In the genomic region with DNA sequence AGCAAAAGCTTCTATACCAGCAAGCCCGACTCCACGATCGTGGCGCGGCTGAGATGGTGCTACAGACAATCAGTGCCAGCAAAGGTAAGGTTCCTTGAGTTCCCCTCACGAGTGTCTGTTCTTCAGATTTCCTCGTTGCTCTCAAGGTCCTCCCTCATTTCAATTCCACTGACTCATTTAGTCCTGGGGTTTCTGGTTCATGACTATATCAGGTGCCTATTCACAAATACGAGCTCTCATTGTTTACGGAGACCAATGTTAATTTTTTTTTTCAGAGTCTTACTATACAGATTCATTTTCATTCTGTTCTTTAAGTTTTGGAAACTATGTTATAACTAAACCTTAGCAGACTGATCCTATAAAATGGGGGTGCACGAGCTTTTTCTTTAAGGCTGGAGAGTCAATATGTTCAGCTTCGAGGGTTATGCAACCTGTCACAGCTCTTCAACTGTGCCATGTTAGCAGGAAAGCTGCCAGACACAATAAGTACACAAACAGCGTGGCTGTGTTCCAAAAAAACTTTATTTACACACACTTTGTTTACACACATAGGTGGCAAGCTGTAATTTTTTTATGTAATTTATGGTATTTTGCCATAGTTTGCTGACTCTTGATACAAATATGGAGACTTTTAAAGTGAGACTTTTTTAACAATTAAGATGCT, we compare ENCODE assay signal across 14 cellular contexts.
A peak's percentile ranks its signal among the peaks of the same experiment; 100 is the strongest.
DNase-seq lines count a peak whose midpoint lies in the region; TF ChIP-seq lines count a peak whose summit lies in the region.
"Had no signal": no experiment of that assay in that cellular context is flagged by ENCODE, and none has a peak within 500 bp of the region (broad histone marks: within the 10 kb centered on the region; RNA-seq: fewer than 3 reads in every experiment).

No MANE protein-coding gene starts in this region.

- no peaks in the 10 kb centered on the region for H4K20me1 ChIP-seq in hepatocyte (ENCODE audit: insufficient read depth, poor library complexity, severe bottlenecking)

- no peak overlapping the region for H3K4me2 ChIP-seq in hepatocyte
- H3K4me2 ChIP-seq: KMS-11 had no signal

- H3K4me1 ChIP-seq in hepatocyte (ENCODE audit: insufficient read depth) = peaks cover 4% of the 10 kb centered on the region

- H3K36me3 ChIP-seq in hepatocyte (replicated peaks; ENCODE audit: insufficient read depth, low read depth) = no peaks in the 10 kb centered on the region

- no peak overlapping the region for H2AFZ ChIP-seq in hepatocyte

- H3K79me2 ChIP-seq in hepatocyte = no peaks in the 10 kb centered on the region

- DNase-seq in COLO668 (lab: John Stamatoyannopoulos, UW; ENCODE audit: unreplicated experiment) (peak; percentile 12), DMS53 (lab: John Stamatoyannopoulos, UW) (peak; percentile 85), NCI-H2081 treated with DMSO at 0.1 percent for 48 hours (lab: John Stamatoyannopoulos, UW) (peak; percentile 76), hepatocyte (ENCODE audit: low spot score) (peak; percentile 12), NAMALWA (ENCODE audit: low spot score) (no peak), NCI-H2227 treated with DMSO at 0.1 percent for 48 hours (lab: John Stamatoyannopoulos, UW) (no peak), C1 segment of cervical spinal cord (lab: John Stamatoyannopoulos, UW) (no peak)
- DNase-seq: ACHN; CD4-positive, alpha-beta T cell; HFFc6; MM.1S; NCI-H526 treated with DMSO at 0.1 percent for 48 hours had no signal

- no peaks in the 10 kb centered on the region for H3K9me2 ChIP-seq in hepatocyte (replicated peaks; ENCODE audit: insufficient read depth)

- H3K4me3 ChIP-seq in hepatocyte = no peak overlapping the region
- H3K4me3 ChIP-seq: SK-N-MC had no signal

- 85% methylated on average over 12 of the region's 12 CpGs for WGBS in hepatocyte (ENCODE audit: low lambda C conversion rate, missing lambda C conversion rate)

- TF ChIP-seq CTCF in hepatocyte (IDR thresholded peaks at IDR 0.05; ENCODE audit: poor library complexity) = no peak

- no peak overlapping the region for H3K27ac ChIP-seq in hepatocyte
- H3K27ac ChIP-seq: KMS-11, SK-N-MC had no signal

- no peaks in the 10 kb centered on the region for H3K9me3 ChIP-seq in hepatocyte (ENCODE audit: low read depth)

- no peaks in the 10 kb centered on the region for H3K27me3 ChIP-seq in hepatocyte

Comparison
In these comparisons a context has a peak if more than half of its experiments do, and no peak if none do; other contexts are left out.
1. DNase-seq: peak in COLO668 (single experiment), DMS53 (single experiment), NCI-H2081 treated with DMSO at 0.1 percent for 48 hours (single experiment) and hepatocyte (single experiment); none in NAMALWA (single experiment), NCI-H2227 treated with DMSO at 0.1 percent for 48 hours (single experiment) and C1 segment of cervical spinal cord (0 of 14).